9 cellular contexts compared by ENCODE assay signal in genomic region chr14:97219356-97220017, GRCh38.
DNase-seq lines count a peak whose midpoint lies in the region; ATAC-seq and TF ChIP-seq lines count a peak whose summit lies in the region.
"Had no signal": no experiment of that assay in that cellular context is flagged by ENCODE, and none has a peak within 500 bp of the region (broad histone marks: within the 10 kb centered on the region; RNA-seq: fewer than 3 reads in every experiment).

No MANE protein-coding gene starts in this region.

- H3K9ac ChIP-seq in H9 (ENCODE audit: extremely low read depth, insufficient read length, low read length) = no peak overlapping the region

- H3K36me3 ChIP-seq in esophagus muscularis mucosa = no peaks in the 10 kb centered on the region

- no peak overlapping the region for H2AFZ ChIP-seq in H9 (ENCODE audit: low read length)

- H3K79me1 ChIP-seq in H9 (ENCODE audit: insufficient read depth, low read depth, low read length, poor library complexity, severe bottlenecking) = no peaks in the 10 kb centered on the region

- H3K9me3 ChIP-seq in H9 (ENCODE audit: control insufficient read depth, low read depth, low read length) (no peaks in the 10 kb centered on the region), esophagus muscularis mucosa (no peaks in the 10 kb centered on the region)

- POLR2A ChIA-PET in activated CD8-positive, alpha-beta T cell treated with anti-CD3 and anti-CD28 coated beads for 36 hours (lab: Charles Lee) = interaction anchor here (1.3 kb wide), 1 partner anchor 8 kb away, joined by 4 read pairs; no protein-coding TSS in a partner anchor

- CTCF ChIA-PET in activated CD8-positive, alpha-beta T cell treated with anti-CD3 and anti-CD28 coated beads for 36 hours (lab: Charles Lee) = interaction anchor here (0.6 to 1.6 kb wide), 3 partner anchors 18 to 473 kb away, joined by 3 to 5 read pairs (median 3); no protein-coding TSS in a partner anchor

- no peak overlapping the region for H2BK120ac ChIP-seq in H9 (ENCODE audit: low read depth, low read length, poor library complexity, severe bottlenecking)

- ATAC-seq in activated CD8-positive, alpha-beta T cell treated with anti-CD3 and anti-CD28 coated beads for 36 hours = peak; percentile 57
- ATAC-seq in HG02642 (IDR thresholded peaks at IDR 0.05; ENCODE audit: poor library complexity, unreplicated experiment) = no peak

- no peaks in the 10 kb centered on the region for H4K20me1 ChIP-seq in H9 (ENCODE audit: control insufficient read depth, insufficient read depth, insufficient read length)

- H3K4me1 ChIP-seq in H9 (ENCODE audit: insufficient read depth, low read length) (peaks cover 2% of the 10 kb centered on the region; the same call in 1 of the 2 replicates), esophagus muscularis mucosa (peaks cover 7 to 17% (median 17%) of the 10 kb centered on the region in 4 donors)

- H3K23ac ChIP-seq in H9 (ENCODE audit: insufficient read length, low read depth, low read length) = no peak overlapping the region

- no peak overlapping the region for H3K56ac ChIP-seq in H9 (ENCODE audit: insufficient read length, low read depth, low read length)

- no peak overlapping the region for H3K18ac ChIP-seq in H9 (ENCODE audit: insufficient read length, low read depth, low read length)

- no peak overlapping the region for H2BK15ac ChIP-seq in H9 (ENCODE audit: low read depth, low read length)

- no peak overlapping the region for H2BK20ac ChIP-seq in H9 (ENCODE audit: low read depth, low read length, poor library complexity, severe bottlenecking)

- H3K79me2 ChIP-seq in H9 (ENCODE audit: insufficient read depth, low read length) = no peaks in the 10 kb centered on the region

- H3K27ac Mint-ChIP-seq in H9 = no peak overlapping the region
- no peak overlapping the region for H3K27ac Mint-ChIP-seq in activated CD8-positive, alpha-beta T cell treated with anti-CD3 and anti-CD28 coated beads for 36 hours

- no peak overlapping the region for H4K5ac ChIP-seq in H9 (ENCODE audit: insufficient read length, low read depth, low read length)

- H2AK5ac ChIP-seq in H9 (ENCODE audit: insufficient read length, low read length) = no peak overlapping the region

- TF ChIP-seq POLR2A in esophagus muscularis mucosa (IDR thresholded peaks at IDR 0.05; ENCODE audit: low read depth) = no peak

- no peak overlapping the region for H3K14ac ChIP-seq in H9 (ENCODE audit: insufficient read depth, low read length)

- no peaks in the 10 kb centered on the region for H3K36me3 Mint-ChIP-seq in H9 (ENCODE audit: insufficient read depth in 1 of 3, low read depth in 3 of 3)
- no peaks in the 10 kb centered on the region for H3K36me3 Mint-ChIP-seq in activated CD8-positive, alpha-beta T cell treated with anti-CD3 and anti-CD28 coated beads for 36 hours (ENCODE audit: low read depth)

- TF ChIP-seq CTCF in H9 (conservative IDR thresholded peaks at IDR 0.05) (no peak), esophagus muscularis mucosa (IDR thresholded peaks at IDR 0.05) (no peak), retinal pigment epithelial cell (conservative IDR thresholded peaks at IDR 0.05; ENCODE audit: low read depth, low read length) (no peak)
- TF ChIP-seq CTCF in activated CD8-positive, alpha-beta T cell treated with anti-CD3 and anti-CD28 coated beads for 36 hours (IDR thresholded peaks at IDR 0.05) = no peak

- no peak overlapping the region for H3T11ph ChIP-seq in H9 (ENCODE audit: low read length)

- no peak for DNase-seq in H9
- DNase-seq in activated CD8-positive, alpha-beta T cell treated with anti-CD3 and anti-CD28 coated beads for 36 hours = peak; percentile 15
- DNase-seq in esophagus muscularis mucosa (ENCODE audit: extremely low spot score) = peak; percentile 72
- no peak for DNase-seq in retinal pigment epithelial cell (ENCODE audit: low read depth)
- no peak for DNase-seq in NCI-H526 treated with DMSO at 0.1 percent for 48 hours (lab: John Stamatoyannopoulos, UW)
- no peak for DNase-seq in Kasumi-1 (lab: John Stamatoyannopoulos, UW)
- no peak for DNase-seq in C1 segment of cervical spinal cord (lab: John Stamatoyannopoulos, UW)
- DNase-seq: NCI-H1930 had no signal

- no peak for TF ChIP-seq EP300 in esophagus muscularis mucosa (IDR thresholded peaks at IDR 0.05)

- peaks cover 16% of the 10 kb centered on the region for H3K23me2 ChIP-seq in H9 (ENCODE audit: insufficient read length, low read depth, low read length, poor library complexity, severe bottlenecking)

- H3K4ac ChIP-seq in H9 (ENCODE audit: low read depth, low read length) = no peak overlapping the region

- peak overlapping the region; percentile 63 for H3K4me2 ChIP-seq in H9 (ENCODE audit: insufficient read depth, insufficient read length, low read length)

- intact Hi-C loops in activated CD8-positive, alpha-beta T cell treated with anti-CD3 and anti-CD28 coated beads for 36 hours (cut with micrococcal nuclease) = no loop called here
- intact Hi-C loops in esophagus muscularis mucosa (cut with DNase I) = no loop called here

- no peak overlapping the region for H2BK5ac ChIP-seq in H9 (ENCODE audit: insufficient read length, low read length)

- no peak overlapping the region for H2BK12ac ChIP-seq in H9 (ENCODE audit: insufficient read length, low read depth, low read length)

- H3K9me3 Mint-ChIP-seq in H9 = no peaks in the 10 kb centered on the region
- no peaks in the 10 kb centered on the region for H3K9me3 Mint-ChIP-seq in activated CD8-positive, alpha-beta T cell treated with anti-CD3 and anti-CD28 coated beads for 36 hours

- H3K27ac ChIP-seq in H9 (ENCODE audit: insufficient read length, low read depth, low read length) (no peak overlapping the region), esophagus muscularis mucosa (replicated peaks in 1 of 4) (no peak overlapping the region)

- WGBS in H9 (ENCODE audit: extremely low coverage, insufficient read length, low lambda C conversion rate) = no CpG with 5 or more reads among the region's 35 CpGs
- WGBS in esophagus muscularis mucosa = 10% methylated on average over 27 of the region's 35 CpGs

- no peaks in the 10 kb centered on the region for H3K27me3 ChIP-seq in H9 (ENCODE audit: insufficient read depth, low read length)
- peaks cover 0 to 55% (median 21%) of the 10 kb centered on the region in 4 donors for H3K27me3 ChIP-seq in esophagus muscularis mucosa

- peak overlapping the region; percentile 27 to 46 (median 42) for H3K4me3 ChIP-seq in esophagus muscularis mucosa
- H3K4me3 ChIP-seq in retinal pigment epithelial cell (ENCODE audit: low read length) = peak overlapping the region; percentile 54

- H4K8ac ChIP-seq in H9 (replicated peaks; ENCODE audit: insufficient read length, low read depth, low read length) = no peak overlapping the region

- H4K91ac ChIP-seq in H9 (ENCODE audit: insufficient read length, low read depth, low read length) = no peak overlapping the region

- H3K4me1 Mint-ChIP-seq in H9 = peaks cover 23 to 28% of the 10 kb centered on the region in 2 experiments
- H3K4me1 Mint-ChIP-seq in activated CD8-positive, alpha-beta T cell treated with anti-CD3 and anti-CD28 coated beads for 36 hours (ENCODE audit: low read depth) = peaks cover 19% of the 10 kb centered on the region

- peak overlapping the region; percentile 70 to 77 for H3K4me3 Mint-ChIP-seq in H9
- peak overlapping the region; percentile 70 for H3K4me3 Mint-ChIP-seq in activated CD8-positive, alpha-beta T cell treated with anti-CD3 and anti-CD28 coated beads for 36 hours

- peaks cover 14% of the 10 kb centered on the region for H3K27me3 Mint-ChIP-seq in H9 (ENCODE audit: low read depth)
- H3K27me3 Mint-ChIP-seq in activated CD8-positive, alpha-beta T cell treated with anti-CD3 and anti-CD28 coated beads for 36 hours = peaks cover 9% of the 10 kb centered on the region

Comparison
In these comparisons a context has a peak if more than half of its experiments do, and no peak if none do; other contexts are left out.
1. DNase-seq: peak in activated CD8-positive, alpha-beta T cell treated with anti-CD3 and anti-CD28 coated beads for 36 hours (single experiment) and esophagus muscularis mucosa (single experiment); none in H9 (single experiment), retinal pigment epithelial cell (single experiment), NCI-H526 treated with DMSO at 0.1 percent for 48 hours (single experiment), Kasumi-1 (0 of 2) and C1 segment of cervical spinal cord (0 of 14).